Comparison of ENCODE assay signal across 22 cellular contexts in genomic region chr3:27610800-27611199, GRCh38.
DNase-seq lines count a peak whose midpoint lies in the region; ATAC-seq and TF ChIP-seq lines count a peak whose summit lies in the region.
"Had no signal": no experiment of that assay in that cellular context is flagged by ENCODE, and none has a peak within 500 bp of the region (broad histone marks: within the 10 kb centered on the region; RNA-seq: fewer than 3 reads in every experiment).

No MANE protein-coding gene starts in this region.

- peak overlapping the region; percentile 7 for H3K27ac Mint-ChIP-seq in activated B cell treated with CpG ODN at 0.5 μM for 24 hours
- peak overlapping the region; percentile 67 for H3K27ac Mint-ChIP-seq in stimulated activated memory B cell treated with anti-CD40 and anti-IgM and Interleukin-4, amounts not matched to agents 10 μg/mL and 1 μg/mL and 100 μg/mL, for 72 hours
- H3K27ac Mint-ChIP-seq: naive thymus-derived CD8-positive, alpha-beta T cell had no signal

- POLR2A ChIA-PET in activated B cell treated with CpG ODN at 0.5 μM for 24 hours (lab: Charles Lee) = interaction anchor here (0.6 kb wide), 1 partner anchor 129 kb away, joined by 3 read pairs; no protein-coding TSS in a partner anchor

- intact Hi-C loops in activated B cell treated with CpG ODN at 0.5 μM for 24 hours (cut with micrococcal nuclease) = loop anchor here (2.0 kb wide), 1 partner anchor 18 kb away; no protein-coding TSS in a partner anchor

- H3K27me3 Mint-ChIP-seq in activated B cell treated with CpG ODN at 0.5 μM for 24 hours = no peaks in the 10 kb centered on the region
- H3K27me3 Mint-ChIP-seq in stimulated activated memory B cell treated with anti-CD40 and anti-IgM and Interleukin-4, amounts not matched to agents 10 μg/mL and 1 μg/mL and 100 μg/mL, for 72 hours = no peaks in the 10 kb centered on the region
- H3K27me3 Mint-ChIP-seq in activated T-cell treated with anti-CD3 and anti-CD28 coated beads, Interleukin-2, amount 50 U/mL, for 4 hours (ENCODE audit: low read depth) = no peaks in the 10 kb centered on the region
- H3K27me3 Mint-ChIP-seq: naive thymus-derived CD8-positive, alpha-beta T cell had no signal

- peak; percentile 54 for ATAC-seq in GM19455 (IDR thresholded peaks at IDR 0.05; ENCODE audit: unreplicated experiment)
- ATAC-seq in HG02870 (IDR thresholded peaks at IDR 0.05; ENCODE audit: unreplicated experiment) = peak; percentile 69
- peak; percentile 70 for ATAC-seq in activated B cell treated with CpG ODN at 0.5 μM for 24 hours (ENCODE audit: low read depth)
- peak; percentile 71 for ATAC-seq in stimulated activated memory B cell treated with anti-CD40 and anti-IgM and Interleukin-4, amounts not matched to agents 10 μg/mL and 1 μg/mL and 100 μg/mL, for 72 hours
- no peak for ATAC-seq in activated T-cell treated with anti-CD3 and anti-CD28 coated beads, Interleukin-2, amount 50 U/mL, for 4 hours
- ATAC-seq: foreskin keratinocyte; naive thymus-derived CD8-positive, alpha-beta T cell had no signal

- TF ChIP-seq CTCF in activated B cell treated with CpG ODN at 0.5 μM for 24 hours (IDR thresholded peaks at IDR 0.05) = no peak

- H3K4me3 Mint-ChIP-seq in activated B cell treated with CpG ODN at 0.5 μM for 24 hours = peak overlapping the region; percentile 55
- peak overlapping the region; percentile 57 for H3K4me3 Mint-ChIP-seq in stimulated activated memory B cell treated with anti-CD40 and anti-IgM and Interleukin-4, amounts not matched to agents 10 μg/mL and 1 μg/mL and 100 μg/mL, for 72 hours
- H3K4me3 Mint-ChIP-seq in activated T-cell treated with anti-CD3 and anti-CD28 coated beads, Interleukin-2, amount 50 U/mL, for 4 hours = no peak overlapping the region
- H3K4me3 Mint-ChIP-seq: naive thymus-derived CD8-positive, alpha-beta T cell had no signal

- H3K4me1 Mint-ChIP-seq in activated B cell treated with CpG ODN at 0.5 μM for 24 hours = peaks cover 34% of the 10 kb centered on the region
- peaks cover 48% of the 10 kb centered on the region for H3K4me1 Mint-ChIP-seq in stimulated activated memory B cell treated with anti-CD40 and anti-IgM and Interleukin-4, amounts not matched to agents 10 μg/mL and 1 μg/mL and 100 μg/mL, for 72 hours
- H3K4me1 Mint-ChIP-seq in activated T-cell treated with anti-CD3 and anti-CD28 coated beads, Interleukin-2, amount 50 U/mL, for 4 hours (ENCODE audit: low read depth) = no peaks in the 10 kb centered on the region
- H3K4me1 Mint-ChIP-seq: naive thymus-derived CD8-positive, alpha-beta T cell had no signal

- H3K9me3 Mint-ChIP-seq in activated B cell treated with CpG ODN at 0.5 μM for 24 hours = peaks cover 4% of the 10 kb centered on the region
- H3K9me3 Mint-ChIP-seq in stimulated activated memory B cell treated with anti-CD40 and anti-IgM and Interleukin-4, amounts not matched to agents 10 μg/mL and 1 μg/mL and 100 μg/mL, for 72 hours = peaks cover 8% of the 10 kb centered on the region
- peaks cover 10% of the 10 kb centered on the region for H3K9me3 Mint-ChIP-seq in activated T-cell treated with anti-CD3 and anti-CD28 coated beads, Interleukin-2, amount 50 U/mL, for 4 hours

- DNase-seq in activated B cell treated with CpG ODN at 0.5 μM for 24 hours (no peak), mesenteric fat pad (ENCODE audit: low spot score) (no peak), superior temporal gyrus (ENCODE audit: extremely low spot score) (no peak)
- no peak for DNase-seq in activated T-cell treated with anti-CD3 and anti-CD28 coated beads, Interleukin-2, amount 50 U/mL, for 4 hours
- DNase-seq: activated CD4-positive, alpha-beta T cell treated with anti-CD3 and anti-CD28 coated beads for 4 hours; activated CD8-positive, alpha-beta memory T cell treated with anti-CD3 and anti-CD28 coated beads, Interleukin-2, amount 50 U/mL, for 4 hours; activated effector memory CD4-positive, alpha-beta T cell treated with Interleukin-2 at 50 U/mL for 16 hours; DND-41; foreskin keratinocyte; KG1; mesendoderm; naive thymus-derived CD8-positive, alpha-beta T cell; NCI-H187; NCI-H345; posterior cingulate gyrus; RPMI8226; stimulated activated naive CD4-positive, alpha-beta T cell; T1000; tibial artery had no signal

- H3K36me3 Mint-ChIP-seq in activated B cell treated with CpG ODN at 0.5 μM for 24 hours (ENCODE audit: low read depth) = peaks cover 6% of the 10 kb centered on the region
- H3K36me3 Mint-ChIP-seq in stimulated activated memory B cell treated with anti-CD40 and anti-IgM and Interleukin-4, amounts not matched to agents 10 μg/mL and 1 μg/mL and 100 μg/mL, for 72 hours = peaks cover 14% of the 10 kb centered on the region
- peaks cover 2% of the 10 kb centered on the region for H3K36me3 Mint-ChIP-seq in activated T-cell treated with anti-CD3 and anti-CD28 coated beads, Interleukin-2, amount 50 U/mL, for 4 hours (ENCODE audit: insufficient read depth)

- CTCF ChIA-PET in activated B cell treated with CpG ODN at 0.5 μM for 24 hours (lab: Charles Lee) = no interaction called here

Comparison
In these comparisons a context has a peak if more than half of its experiments do, and no peak if none do; other contexts are left out.
1. ATAC-seq: peak in GM19455 (single experiment), HG02870 (single experiment), activated B cell treated with CpG ODN at 0.5 μM for 24 hours (single experiment) and stimulated activated memory B cell treated with anti-CD40 and anti-IgM and Interleukin-4, amounts not matched to agents 10 μg/mL and 1 μg/mL and 100 μg/mL, for 72 hours (single experiment); none in activated T-cell treated with anti-CD3 and anti-CD28 coated beads, Interleukin-2, amount 50 U/mL, for 4 hours (0 of 2).